ENCODE assay signal across 21 cellular contexts in genomic region chr17:66353937-66354401, GRCh38. TPM values are rescaled to one million over a fixed set of nuclear protein-coding genes. Genes with fewer than 3 reads are reported as not detected.
DNase-seq lines count a peak whose midpoint lies in the region; TF ChIP-seq lines count a peak whose summit lies in the region.
"Had no signal": no experiment of that assay in that cellular context is flagged by ENCODE, and none has a peak within 500 bp of the region (broad histone marks: within the 10 kb centered on the region; RNA-seq: fewer than 3 reads in every experiment).

No MANE protein-coding gene starts in this region.

- H3K4me3 ChIP-seq in AG10803 (ENCODE audit: low read length) (no peak overlapping the region), HEK293 (ENCODE audit: low read depth, low read length) (no peak overlapping the region), astrocyte of the spinal cord (ENCODE audit: low read depth, low read length) (no peak overlapping the region)
- H3K4me3 ChIP-seq: HAP-1, neural progenitor cell had no signal

- H3K4me1 ChIP-seq in HEK293 (ENCODE audit: control insufficient read depth, insufficient read depth, low read length), result peaks cover 38% of the 10 kb centered on the region

- TF ChIP-seq CTCF in AG10803 (conservative IDR thresholded peaks at IDR 0.05; ENCODE audit: low read length) (no peak), HEK293 (tag by site-specific recombination; IDR thresholded peaks at IDR 0.05) (no peak), astrocyte of the spinal cord (IDR thresholded peaks at IDR 0.05; ENCODE audit: low read depth, low read length) (no peak)

- in situ Hi-C loops in astrocyte of the spinal cord (cut with HindIII; ENCODE audit: low sequenced_read_pairs), result no loop called here

- H3K9me3 ChIP-seq in HEK293 (ENCODE audit: control insufficient read depth, insufficient read depth, low read depth, low read length), result no peaks in the 10 kb centered on the region
- H3K9me3 ChIP-seq: HAP-1 had no signal

- CTCF ChIA-PET in HEK293 (lab: Yijun Ruan, JAX), result no interaction called here

- DNase-seq in AG10803 (ENCODE audit: low read depth) (peak; percentile 49), astrocyte of the spinal cord (ENCODE audit: low read depth, low spot score) (peak; percentile 80), iris pigment epithelial cell (ENCODE audit: low read depth) (peak; percentile 69), kidney glomerular epithelial cell (lab: John Stamatoyannopoulos, UW) (no peak), ureter (ENCODE audit: low spot score) (no peak), NCI-H146 treated with DMSO at 0.1 percent for 48 hours (lab: John Stamatoyannopoulos, UW; ENCODE audit: unreplicated experiment) (no peak), iPS-NIHi11 (ENCODE audit: low spot score) (no peak)
- DNase-seq: activated CD4-positive, alpha-beta T cell treated with anti-CD3 and anti-CD28 coated beads, Interleukin-2, amount 50 U/mL, for 4 hours; activated T-cell treated with anti-CD3 and anti-CD28 coated beads, Interleukin-2, amount 50 U/mL, for 72 hours; anterior cingulate cortex; C1 segment of cervical spinal cord; DMS79 treated with DMSO at 0.1 percent for 48 hours; mesendoderm; NCI-H1105 treated with DMSO at 0.1 percent for 48 hours; NCI-H2227 treated with DMSO at 0.1 percent for 48 hours; right cardiac atrium; SIG-M5; T1000 had no signal

- H3K36me3 ChIP-seq in HEK293 (ENCODE audit: control insufficient read depth in 2 of 2, insufficient read depth in 1 of 2, low read length in 2 of 2), result no peaks in the 10 kb centered on the region
- H3K36me3 ChIP-seq: HAP-1, neural progenitor cell had no signal

- POLR2A ChIA-PET in HEK293 (lab: Yijun Ruan, JAX), result no interaction called here

- peak overlapping the region; percentile 21; the same call in 1 of the 2 replicates for H3K27ac ChIP-seq in HEK293 (ENCODE audit: extremely low read depth, low read depth, low read length)
- H3K27ac ChIP-seq: neural progenitor cell had no signal

TF ChIP-seq in HEK293, 187 proteins besides CTCF, POLR2A, EP300 and RAD21 (continues in another document):
- TF ChIP-seq ZNF426 (tag by site-specific recombination; IDR thresholded peaks at IDR 0.05) (no peak), ZNF398 (tag by site-specific recombination; IDR thresholded peaks at IDR 0.05) (no peak), ZNF777 (tag by site-specific recombination; IDR thresholded peaks at IDR 0.05; ENCODE audit: borderline replicate concordance) (no peak), ZNF184 (tag by site-specific recombination; IDR thresholded peaks at IDR 0.05) (0 out of 2 replicates have a peak, but pooled peaks have one; percentile 47), ZNF623 (tag by site-specific recombination; IDR thresholded peaks at IDR 0.05) (no peak), HOXC10 (CRISPR knock-in tag; IDR thresholded peaks at IDR 0.05) (no peak), ZNF223 (tag by site-specific recombination; IDR thresholded peaks at IDR 0.05) (no peak), ATF2 (tag by site-specific recombination; IDR thresholded peaks at IDR 0.05; ENCODE audit: low read depth) (peak; percentile 76), ZBTB11 (tag by site-specific recombination; conservative IDR thresholded peaks at IDR 0.05; ENCODE audit: low read depth) (no peak), ZBTB49 (tag by site-specific recombination; IDR thresholded peaks at IDR 0.05; ENCODE audit: low read depth) (no peak), ZBTB26 (tag by site-specific recombination; optimal IDR thresholded peaks at IDR 0.05) (no peak), ZNF366 (tag by site-specific recombination; conservative IDR thresholded peaks at IDR 0.05) (peak; percentile 84)

RNA-seq across cellular contexts. Expression of gene PRKCA, which starts 51.6 kb away (rescaled TPM):
- total RNA-seq in ureter, result 58.1 TPM

Comparison
In these comparisons a context has a peak if more than half of its experiments do, and no peak if none do; other contexts are left out.
1. DNase-seq: peak in AG10803 (single experiment), astrocyte of the spinal cord (single experiment) and iris pigment epithelial cell (single experiment); none in kidney glomerular epithelial cell (single experiment), ureter (single experiment), NCI-H146 treated with DMSO at 0.1 percent for 48 hours (single experiment) and iPS-NIHi11 (single experiment).